25 cellular contexts compared by ENCODE assay signal in the genomic region with DNA sequence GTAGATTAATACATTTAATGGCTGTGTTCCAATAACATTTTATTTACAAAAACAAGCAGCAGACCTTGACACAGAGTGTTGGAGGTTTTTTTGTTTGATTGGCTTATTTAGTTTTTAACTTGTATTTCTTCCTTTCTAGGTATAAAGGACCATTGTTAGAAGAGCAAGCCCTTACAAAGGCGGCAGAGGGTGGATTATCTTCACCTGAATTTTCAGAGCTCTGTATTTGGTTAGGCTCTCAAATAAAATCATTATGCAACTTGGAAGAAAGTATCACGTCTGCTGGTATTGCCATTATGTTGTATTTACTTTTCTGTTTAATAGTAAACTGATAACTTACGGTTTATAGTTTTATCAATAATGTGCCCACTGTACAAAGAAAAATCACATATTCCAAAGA.
"Had no signal": no experiment of that assay in that cellular context is flagged by ENCODE, and none has a peak within 500 bp of the region (broad histone marks: within the 10 kb centered on the region; RNA-seq: fewer than 3 reads in every experiment).

No MANE protein-coding gene starts in this region.

- DNase-seq: activated CD4-positive, alpha-beta T cell treated with anti-CD3 and anti-CD28 coated beads for 4 hours; activated CD4-positive, alpha-beta T cell treated with anti-CD3 and anti-CD28 coated beads, Interleukin-2, amount 50 U/mL, for 48 hours; activated CD4-positive, CD25-positive, alpha-beta regulatory T cell; activated CD8-positive, alpha-beta memory T cell treated with anti-CD3 and anti-CD28 coated beads, Interleukin-2, amount 50 U/mL, for 48 hours; activated naive CD4-positive, alpha-beta T cell treated with Interleukin-2 at 50 U/mL for 16 hours; activated T-cell treated with anti-CD3 and anti-CD28 coated beads, Interleukin-2, amount 50 U/mL, for 4 hours; amygdala; cerebellar nuclear complex; cortex of kidney; foreskin keratinocyte; immature natural killer cell; left ventricle myocardium inferior; naive thymus-derived CD8-positive, alpha-beta T cell; spleen; stimulated activated CD4-positive, alpha-beta T cell treated with anti-CD3 and anti-CD28 coated beads, Interleukin-4, amount 100 ng/mL, for 1 hour; stimulated activated naive CD4-positive, alpha-beta T cell; T1000; testis; trophoblast cell; uterus had no signal

- H3K36me3 ChIP-seq: left ventricle myocardium inferior, prostate gland, uterus had no signal

- H3K4me3 ChIP-seq: left ventricle myocardium inferior, neural progenitor cell, prostate gland, spleen, testis, uterus had no signal

- H3K27me3 Mint-ChIP-seq: naive thymus-derived CD8-positive, alpha-beta T cell had no signal

- H3K4me3 Mint-ChIP-seq: activated T-cell treated with anti-CD3 and anti-CD28 coated beads, Interleukin-2, amount 50 U/mL, for 4 hours; immature natural killer cell; mesothelial cell of epicardium; naive thymus-derived CD8-positive, alpha-beta T cell; neural progenitor cell had no signal

- H3K4me2 ChIP-seq: neural progenitor cell had no signal

- H3K27me3 ChIP-seq: foreskin keratinocyte, neural progenitor cell, spleen, testis, uterus had no signal

- FAIRE-seq: endometrium had no signal

- H3K27ac ChIP-seq: foreskin keratinocyte, left ventricle myocardium inferior, neural progenitor cell, prostate gland, spleen, testis, uterus had no signal

- H3K9ac ChIP-seq: neural progenitor cell had no signal

- H3K9me3 ChIP-seq: left ventricle myocardium inferior, prostate gland, spleen, testis, uterus had no signal

- ATAC-seq: activated T-cell treated with anti-CD3 and anti-CD28 coated beads, Interleukin-2, amount 50 U/mL, for 4 hours; foreskin keratinocyte; naive thymus-derived CD8-positive, alpha-beta T cell had no signal

- H3K4me1 Mint-ChIP-seq: mesothelial cell of epicardium, neural progenitor cell had no signal

- H3K4me1 ChIP-seq: neural progenitor cell, prostate gland, testis, uterus had no signal

- H2AFZ ChIP-seq: neural progenitor cell had no signal

- H3K9me3 Mint-ChIP-seq: activated T-cell treated with anti-CD3 and anti-CD28 coated beads, Interleukin-2, amount 50 U/mL, for 4 hours; activated T-helper 2 cell treated with anti-CD3 and anti-CD28 coated beads, Interferon-gamma antibody, Interleukin-2, Interleukin-4, amounts not matched to agents 10 μg/mL and 5 μg/mL and 100 μg/mL, durations not matched to agents 14 hours and 24 hours and 36 hours; immature natural killer cell; mesothelial cell of epicardium; naive thymus-derived CD8-positive, alpha-beta T cell; neural progenitor cell had no signal

- H3K27ac Mint-ChIP-seq: activated T-helper 2 cell treated with anti-CD3 and anti-CD28 coated beads, Interferon-gamma antibody, Interleukin-2, Interleukin-4, amounts not matched to agents 10 μg/mL and 5 μg/mL and 100 μg/mL, durations not matched to agents 14 hours and 24 hours and 36 hours; immature natural killer cell; mesothelial cell of epicardium; neural progenitor cell had no signal
